ENCODE assay signal across 8 cellular contexts in genomic region chr7:147564771-147565476, GRCh38.
"Had no signal": no experiment of that assay in that cellular context is flagged by ENCODE, and none has a peak within 500 bp of the region (broad histone marks: within the 10 kb centered on the region; RNA-seq: fewer than 3 reads in every experiment).

No MANE protein-coding gene starts in this region.

- H3K27ac Mint-ChIP-seq: HFFc6 had no signal

- H3K4me1 ChIP-seq: HAP-1 had no signal

- DNase-seq: GM23248, HFFc6, IMR-90 had no signal

- H3K27ac ChIP-seq: GM23248, HL-60 had no signal

- H3K9ac ChIP-seq: GM23248 had no signal

- H3K36me3 ChIP-seq: HAP-1 had no signal

- H3K4me3 Mint-ChIP-seq: HFFc6 had no signal

- H3K9me3 ChIP-seq: HAP-1 had no signal

- H3K4me3 ChIP-seq: GM23248, HAP-1, K562 had no signal

- FAIRE-seq: H1, H54, K562 had no signal
